Comparison of ENCODE assay signal across 1 cellular context in genomic region chr7:102395620-102395957, GRCh38.
TF ChIP-seq lines count a peak whose summit lies in the region.

No MANE protein-coding gene starts in this region.

TF ChIP-seq in SK-N-SH, 30 proteins besides CTCF, POLR2A, EP300 and RAD21 (continued from another document):
- no peak for TF ChIP-seq USF2 (IDR thresholded peaks at IDR 0.05; ENCODE audit: borderline replicate concordance, low read depth, low read length)
- no peak for TF ChIP-seq RCOR1 (IDR thresholded peaks at IDR 0.05; ENCODE audit: low read length)
- TF ChIP-seq USF1 (IDR thresholded peaks at IDR 0.05; ENCODE audit: borderline replicate concordance, low read depth) = no peak
- TF ChIP-seq RXRA (IDR thresholded peaks at IDR 0.05; ENCODE audit: borderline replicate concordance, low read depth) = no peak
TF ChIP-seq in SK-N-SH: peak in this region for 0.
